In the genomic region with DNA sequence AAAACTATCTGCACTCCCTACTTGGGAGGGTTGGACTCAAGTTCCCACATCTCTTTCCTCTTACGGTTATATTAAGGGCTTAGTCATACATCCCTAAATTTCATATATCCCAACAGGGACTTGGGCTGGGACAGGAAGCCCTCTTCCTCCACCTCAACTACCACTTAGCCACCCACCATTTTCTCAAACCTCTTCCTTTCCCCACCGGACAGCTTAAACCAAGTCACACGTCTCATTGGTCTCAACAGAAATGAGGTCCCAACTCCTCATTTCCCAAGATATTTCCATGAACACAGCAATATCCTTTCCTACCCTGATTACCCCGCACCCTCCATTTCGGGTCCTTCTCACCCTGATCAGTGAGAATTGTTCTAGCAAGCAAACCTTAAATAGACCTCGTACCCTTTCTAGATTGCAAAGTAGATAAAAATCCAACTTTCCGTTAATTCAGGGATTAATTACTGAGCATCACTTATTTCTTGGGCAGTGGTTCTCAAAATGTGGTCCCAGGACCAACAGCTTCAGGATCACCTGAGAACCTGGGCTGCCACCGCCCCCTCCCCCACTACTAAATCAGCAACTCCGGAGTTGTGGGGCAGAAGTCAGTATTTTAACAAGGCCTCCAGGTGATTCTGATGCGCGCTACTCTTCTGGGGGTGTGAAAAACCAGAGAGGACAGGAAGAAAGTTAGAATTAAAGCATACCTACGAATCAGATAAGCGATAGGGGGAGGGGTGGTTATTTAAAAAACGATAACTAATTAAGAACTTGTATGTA, we compare ENCODE assay signal across 8 cellular contexts. TPM values are rescaled to one million over a fixed set of nuclear protein-coding genes. Genes with fewer than 3 reads are reported as not detected.
DNase-seq lines count a peak whose midpoint lies in the region; ATAC-seq, FAIRE-seq and TF ChIP-seq lines count a peak whose summit lies in the region.

No MANE protein-coding gene starts in this region.

- intact Hi-C loops in OCI-LY7 (cut with micrococcal nuclease; ENCODE audit: unreplicated experiment) (loop anchor here (2.0 to 5.0 kb wide), 3 partner anchors 45 to 55 kb away; partner anchors contain the start of genes ZNF24 and ZNF397), breast epithelium (cut with DNase I; ENCODE audit: low total_unique reads) (no loop called here), kidney (cut with DNase I) (no loop called here)

- H3K9me3 ChIP-seq in OCI-LY7 (ENCODE audit: low read length) (no peaks in the 10 kb centered on the region), breast epithelium (no peaks in the 10 kb centered on the region), kidney (ENCODE audit: control insufficient read depth in 1 of 2, low read length in 2 of 2) (no peaks in the 10 kb centered on the region)

- no peaks in the 10 kb centered on the region for H3K27me3 ChIP-seq in breast epithelium

- TF ChIP-seq CTCF in OCI-LY7 (conservative IDR thresholded peaks at IDR 0.05; ENCODE audit: low read length) (no peak), breast epithelium (IDR thresholded peaks at IDR 0.05) (no peak), kidney (IDR thresholded peaks at IDR 0.05; ENCODE audit: borderline replicate concordance, extremely low read depth, insufficient read depth) (no peak)

- FAIRE-seq in kidney (lab: Jason Lieb, UNC) = no peak

- peak overlapping the region; percentile 68 to 85 for H3K9ac ChIP-seq in kidney (ENCODE audit: low read length in 2 of 2)

- H3K9me2 ChIP-seq in OCI-LY7 (ENCODE audit: insufficient read depth, low read length) = no peaks in the 10 kb centered on the region

- H3K79me2 ChIP-seq in OCI-LY7 (ENCODE audit: insufficient read depth, low read depth, low read length) = 0 out of 2 replicates have a peak, but pooled peaks cover 6% of the 10 kb centered on the region

- no peaks in the 10 kb centered on the region for H4K20me1 ChIP-seq in OCI-LY7 (ENCODE audit: insufficient read depth, low read length)

- BruUV-seq in OCI-LY7 (replicated peaks; lab: Mats Ljungman, UMichigan) = TSS peak; percentile 85

- H3K4me3 ChIP-seq in OCI-LY7 (ENCODE audit: low read depth, low read length, poor library complexity, severe bottlenecking) (peak overlapping the region; percentile 86), breast epithelium (peak overlapping the region; percentile 60 to 98 (median 79)), kidney (ENCODE audit: low read length in 2 of 2) (peak overlapping the region; percentile 86 to 93)

- H3K36me3 ChIP-seq in OCI-LY7 (ENCODE audit: insufficient read depth, low read length) = no peaks in the 10 kb centered on the region; the same call in 1 of the 2 replicates
- no peaks in the 10 kb centered on the region for H3K36me3 ChIP-seq in breast epithelium
- peaks cover 0 to 7% of the 10 kb centered on the region in 2 donors for H3K36me3 ChIP-seq in kidney (ENCODE audit: control insufficient read depth in 1 of 2, insufficient read depth in 2 of 2, low read length in 2 of 2)

- H3K27ac ChIP-seq in OCI-LY7 (ENCODE audit: low read depth, low read length, poor library complexity, severe bottlenecking) = peak overlapping the region; percentile 46
- H3K27ac ChIP-seq in breast epithelium = peak overlapping the region; percentile 94 to 95
- peak overlapping the region; percentile 71 to 80 for H3K27ac ChIP-seq in kidney (ENCODE audit: low read depth in 2 of 2, low read length in 2 of 2)

- peaks cover 7% of the 10 kb centered on the region for H3K4me1 ChIP-seq in OCI-LY7 (ENCODE audit: insufficient read depth, low read length, poor library complexity, severe bottlenecking)
- no peaks in the 10 kb centered on the region for H3K4me1 ChIP-seq in breast epithelium
- peaks cover 5 to 7% of the 10 kb centered on the region in 2 donors for H3K4me1 ChIP-seq in kidney (ENCODE audit: control insufficient read depth in 1 of 2, insufficient read depth in 1 of 2, low read depth in 1 of 2, low read length in 2 of 2)

- peak overlapping the region; percentile 79 for H2AFZ ChIP-seq in OCI-LY7 (ENCODE audit: low read length)

- CTCF ChIA-PET in OCI-LY7 (lab: Charles Lee; ENCODE audit: unreplicated experiment) = no interaction called here

- POLR2A ChIA-PET in OCI-LY7 (lab: Charles Lee) = interaction anchor here (2.2 kb wide), 1 partner anchor 55 kb away, joined by 7 read pairs; the partner anchor contains the start of gene ZNF24

- peak overlapping the region; percentile 77 for H3K4me2 ChIP-seq in OCI-LY7 (ENCODE audit: low read length)

- DNase-seq in activated CD4-positive, CD25-positive, alpha-beta regulatory T cell (lab: John Stamatoyannopoulos, UW) = no peak
- DNase-seq in OCI-LY7 (ENCODE audit: low spot score) (peak; percentile 1), breast epithelium (ENCODE audit: low spot score in 2 of 2) (peak in 1 of 2 donors; percentile 37), kidney (no peak), mucosa of gallbladder (ENCODE audit: low spot score) (no peak)
- peak; percentile 17 to 25 for DNase-seq in stimulated activated CD4-positive, alpha-beta T cell treated with anti-CD3 and anti-CD28 coated beads, Interleukin-1b, Interleukin-23, amount 100 ng/mL, for 4 hours (ENCODE audit: low read depth in 2 of 2)

- ATAC-seq in activated CD4-positive, CD25-positive, alpha-beta regulatory T cell treated with anti-CD3 and anti-CD28 coated beads, Interleukin-2, amount 50 U/mL, for 24 hours = peak; percentile 30 to 31
- peak; percentile 34 for ATAC-seq in HG02798 (IDR thresholded peaks at IDR 0.05; ENCODE audit: poor library complexity, unreplicated experiment)

- TF ChIP-seq POLR2A in breast epithelium (IDR thresholded peaks at IDR 0.05) = no peak

RNA-seq across cellular contexts. Expression of gene ZSCAN30, which starts 0.5 kb away (rescaled TPM):
- total RNA-seq in OCI-LY7 (2014; rRNA removed; shearing (Covaris generic)) = 4.3 and 7.5 TPM in 2 replicates
- total RNA-seq in OCI-LY7 (2022) = 7.6 and 9.1 TPM in 2 replicates
- 10 to 100 TPM; 12.5 to 33.2 (median 21.3) TPM for total RNA-seq in breast epithelium
- total RNA-seq in kidney = 20.7 TPM
- 10.0 TPM for polyA plus RNA-seq in kidney (ENCODE audit: insufficient read depth, low read depth, low replicate concordance)
- total RNA-seq in mucosa of gallbladder = 17.9 TPM

RNA-seq across cellular contexts. Expression of gene ZNF397, which starts 48.6 kb away (rescaled TPM):
- total RNA-seq in OCI-LY7 (2014; rRNA removed; shearing (Covaris generic)) = 8.0 and 11.8 TPM in 2 replicates
- 14.9 and 15.6 TPM in 2 replicates for total RNA-seq in OCI-LY7 (2022)
- 10 to 100 TPM; 27.2 to 44.5 (median 38.0) TPM for total RNA-seq in breast epithelium
- 28.6 TPM for total RNA-seq in kidney
- polyA plus RNA-seq in kidney (ENCODE audit: insufficient read depth, low read depth, low replicate concordance) = 15.5 TPM
- 33.1 TPM for total RNA-seq in mucosa of gallbladder

RNA-seq across cellular contexts. Expression of gene ZNF24, which starts 54.7 kb away (rescaled TPM):
- 13.6 and 16.7 TPM in 2 replicates for total RNA-seq in OCI-LY7 (2014; rRNA removed; shearing (Covaris generic))
- total RNA-seq in OCI-LY7 (2022) (29.8 and 31.4 TPM in 2 replicates), breast epithelium (10 to 100 TPM; 39.0 to 79.0 (median 52.8) TPM), kidney (55.5 TPM), mucosa of gallbladder (53.1 TPM)
- polyA plus RNA-seq in kidney (ENCODE audit: insufficient read depth, low read depth, low replicate concordance) = 14.3 TPM

Comparison
In these comparisons a context has a peak if more than half of its experiments do, and no peak if none do; other contexts are left out.
1. DNase-seq: peak in OCI-LY7 (single experiment) and stimulated activated CD4-positive, alpha-beta T cell treated with anti-CD3 and anti-CD28 coated beads, Interleukin-1b, Interleukin-23, amount 100 ng/mL, for 4 hours (2 of 2); none in activated CD4-positive, CD25-positive, alpha-beta regulatory T cell (0 of 4), kidney (single experiment) and mucosa of gallbladder (single experiment).
2. Peak in every context shown above with its lines, with median percentiles within 50 percentile points of each other: H3K27ac ChIP-seq and H3K4me3 ChIP-seq.